ENCODE assay signal across 27 cellular contexts in the genomic region with DNA sequence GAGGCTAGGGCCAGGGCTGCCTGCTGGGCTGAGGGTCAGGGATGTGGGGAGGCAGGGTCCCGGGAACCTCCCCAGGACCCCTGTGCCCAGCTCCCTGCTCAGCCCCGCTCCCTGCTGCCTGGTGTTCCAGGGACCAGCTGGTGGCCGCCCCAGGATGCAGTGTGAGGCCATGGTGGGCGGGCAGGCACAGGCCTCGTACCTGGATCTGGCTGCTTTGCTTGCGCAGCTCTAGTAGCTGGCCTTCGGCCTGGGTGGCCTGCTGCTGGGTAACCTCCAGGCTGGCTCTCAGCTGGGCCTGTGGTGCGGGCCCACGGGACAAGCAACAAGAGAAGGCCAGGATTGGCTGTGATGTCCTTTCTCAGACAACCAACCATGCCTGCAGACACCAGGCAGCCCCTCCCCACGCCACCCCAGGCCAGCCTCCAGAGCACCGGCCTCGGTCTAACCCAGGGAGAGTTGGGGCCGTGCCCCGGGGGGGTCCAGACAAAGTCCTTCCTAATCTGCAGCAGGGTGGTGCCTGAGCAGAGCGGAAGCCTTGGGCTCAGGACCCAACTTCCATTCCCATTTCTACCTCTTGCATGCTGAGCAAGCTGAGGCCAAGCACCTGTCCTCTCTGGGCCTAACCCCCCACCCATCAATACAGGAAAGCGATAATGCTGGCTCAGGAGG. TPM values are rescaled to one million over a fixed set of nuclear protein-coding genes. Genes with fewer than 3 reads are reported as not detected.
A peak's percentile ranks its signal among the peaks of the same experiment; 100 is the strongest.
DNase-seq lines count a peak whose midpoint lies in the region; ATAC-seq, FAIRE-seq and TF ChIP-seq lines count a peak whose summit lies in the region.
"Had no signal": no experiment of that assay in that cellular context is flagged by ENCODE, and none has a peak within 500 bp of the region (broad histone marks: within the 10 kb centered on the region; RNA-seq: fewer than 3 reads in every experiment).

No MANE protein-coding gene starts in this region.

- intact Hi-C loops in K562 (cut with micrococcal nuclease) (no loop called here), CD14-positive monocyte (cut with micrococcal nuclease) (no loop called here)

- POLR2A ChIA-PET in K562 (lab: Yijun Ruan, JAX): interaction anchor here (0.6 to 15.9 kb wide), 12 partner anchors 9 to 354 kb away, joined by 3 to 169 read pairs (median 4); partner anchors contain the start of genes TRIM47 and WBP2

- no peak overlapping the region for H3K4me3 ChIP-seq in DND-41 (ENCODE audit: low read depth in 1 of 2, low read length in 2 of 2)
- no peak overlapping the region for H3K4me3 ChIP-seq in K562
- H3K4me3 ChIP-seq: tibial nerve had no signal

- H3K4me2 ChIP-seq in DND-41 (ENCODE audit: insufficient read depth, low read length): no peak overlapping the region
- H3K4me2 ChIP-seq in K562 (ENCODE audit: insufficient read depth, low read length): no peak overlapping the region

- FAIRE-seq in K562 (lab: Jason Lieb, UNC): no peak
- FAIRE-seq: endometrium, frontal cortex, H1, small intestine had no signal

- H3K27ac ChIP-seq in DND-41 (ENCODE audit: low read length) (no peak overlapping the region), K562 (ENCODE audit: extremely low read depth, low read depth, low read length) (no peak overlapping the region)

- H2AFZ ChIP-seq in DND-41 (ENCODE audit: low read depth, low read length) (no peak overlapping the region), K562 (ENCODE audit: low read depth, low read length) (no peak overlapping the region)

- H3K36me3 Mint-ChIP-seq in CD14-positive monocyte (peaks cover 16 to 35% of the 10 kb centered on the region in 2 donors), immature natural killer cell (peaks cover 0 to 7% (median 0%) of the 10 kb centered on the region in 3 donors)
- H3K36me3 Mint-ChIP-seq: activated naive CD8-positive, alpha-beta T cell treated with anti-CD3 and anti-CD28 coated beads, Interleukin-2, amount 10 ng/mL, durations not matched to agents 7 days and 5 days had no signal

- TF ChIP-seq EP300 in K562 (IDR thresholded peaks at IDR 0.05; ENCODE audit: low read length): no peak

- CTCF ChIA-PET in K562 (lab: Yijun Ruan, JAX; ENCODE audit: low intra/inter-chr PET ratio): no interaction called here

- H3K27me3 Mint-ChIP-seq in CD14-positive monocyte (ENCODE audit: low read depth in 3 of 3) (peaks cover 0 to 3% (median 2%) of the 10 kb centered on the region in 3 donors), immature natural killer cell (ENCODE audit: low read depth in 3 of 3) (peaks cover 0 to 4% (median 3%) of the 10 kb centered on the region in 3 donors)
- H3K27me3 Mint-ChIP-seq: activated naive CD8-positive, alpha-beta T cell treated with anti-CD3 and anti-CD28 coated beads, Interleukin-2, amount 10 ng/mL, durations not matched to agents 7 days and 5 days had no signal

- H3K9me3 ChIP-seq in DND-41 (ENCODE audit: insufficient read depth, low read length, severe bottlenecking): no peaks in the 10 kb centered on the region
- no peaks in the 10 kb centered on the region for H3K9me3 ChIP-seq in K562 (replicated peaks; ENCODE audit: control insufficient read depth, insufficient read depth, low read depth, low read length)
- H3K9me3 ChIP-seq: tibial nerve had no signal

- no peak for TF ChIP-seq CTCF in DND-41 (IDR thresholded peaks at IDR 0.05; ENCODE audit: borderline replicate concordance, extremely low read depth, low read length, poor library complexity, severe bottlenecking)
- TF ChIP-seq CTCF in K562 (IDR thresholded peaks at IDR 0.05 in 2 of 3, conservative IDR thresholded peaks at IDR 0.05 in 1 of 3; ENCODE audit: insufficient read depth in 2 of 3, low read depth in 1 of 3, low read length in 3 of 3): no peak
- no peak for TF ChIP-seq CTCF in CD14-positive monocyte (IDR thresholded peaks at IDR 0.05)

- WGBS in K562 (ENCODE audit: insufficient coverage, low coverage, missing lambda C conversion rate): 97% methylated on average over 14 of the region's 16 CpGs

- in situ Hi-C loops in K562 (cut with MboI): no loop called here

- peaks cover 4% of the 10 kb centered on the region for H3K9me1 ChIP-seq in K562 (ENCODE audit: control insufficient read depth, insufficient read depth, low read length)

- H3K27ac Mint-ChIP-seq in CD14-positive monocyte: no peak overlapping the region
- H3K27ac Mint-ChIP-seq in immature natural killer cell: no peak overlapping the region
- H3K27ac Mint-ChIP-seq: activated naive CD8-positive, alpha-beta T cell treated with anti-CD3 and anti-CD28 coated beads, Interleukin-2, amount 10 ng/mL, durations not matched to agents 7 days and 5 days; CD8-positive, alpha-beta T cell had no signal

- H3K9me3 Mint-ChIP-seq in CD14-positive monocyte: peaks cover 0 to 2% (median 0%) of the 10 kb centered on the region in 7 donors
- H3K9me3 Mint-ChIP-seq in immature natural killer cell: no peaks in the 10 kb centered on the region
- H3K9me3 Mint-ChIP-seq: activated naive CD8-positive, alpha-beta T cell treated with anti-CD3 and anti-CD28 coated beads, Interleukin-2, amount 10 ng/mL, durations not matched to agents 7 days and 5 days; CD8-positive, alpha-beta T cell had no signal

- ATAC-seq in DND-41 (ENCODE audit: insufficient read depth, low read depth) (no peak), K562 (no peak)
- ATAC-seq: CD8-positive, alpha-beta T cell; left colon; PC-3; Right ventricle myocardium inferior; SK-N-SH treated with all-trans-retinoic acid at 6 μM for 48 hours had no signal

- H3K9ac ChIP-seq in DND-41 (ENCODE audit: low read depth, low read length) (0 out of 2 replicates have a peak overlapping the region, but pooled peaks have one; percentile 11), K562 (ENCODE audit: insufficient read depth in 1 of 2, low read depth in 2 of 2, low read length in 2 of 2) (peak overlapping the region in 1 of 2 experiments; percentile 80; a peak in 2 of 4 replicates)

- TF ChIP-seq POLR2A in K562 (conservative IDR thresholded peaks at IDR 0.05): no peak

- H3K27me3 ChIP-seq in DND-41 (ENCODE audit: insufficient read depth, low read length, poor library complexity) (no peaks in the 10 kb centered on the region), K562 (ENCODE audit: control insufficient read depth in 2 of 2, insufficient read depth in 2 of 2, low read length in 2 of 2) (no peaks in the 10 kb centered on the region)
- H3K27me3 ChIP-seq: tibial nerve had no signal

- H3K79me2 ChIP-seq in DND-41 (ENCODE audit: insufficient read depth, low read length) (peaks cover 35% of the 10 kb centered on the region), K562 (ENCODE audit: control insufficient read depth, insufficient read depth, low read length) (peaks cover 31% of the 10 kb centered on the region)

- peaks cover 46% of the 10 kb centered on the region for H3K36me3 ChIP-seq in DND-41 (ENCODE audit: insufficient read depth, low read length)
- peaks cover 40% of the 10 kb centered on the region; the same call in 1 of the 3 replicates for H3K36me3 ChIP-seq in K562 (ENCODE audit: control insufficient read depth, insufficient read depth, low read length)

- no peak for TF ChIP-seq RAD21 in K562 (CRISPR knock-in tag; conservative IDR thresholded peaks at IDR 0.05 in 1 of 2, IDR thresholded peaks at IDR 0.05 in 1 of 2)

- no peak overlapping the region for H3K4me3 Mint-ChIP-seq in CD14-positive monocyte
- H3K4me3 Mint-ChIP-seq in immature natural killer cell: no peak overlapping the region
- H3K4me3 Mint-ChIP-seq: activated naive CD8-positive, alpha-beta T cell treated with anti-CD3 and anti-CD28 coated beads, Interleukin-2, amount 10 ng/mL, durations not matched to agents 7 days and 5 days; CD8-positive, alpha-beta T cell had no signal

- H3K4me1 ChIP-seq in DND-41 (ENCODE audit: insufficient read depth, low read length) (peaks cover 31% of the 10 kb centered on the region), K562 (replicated peaks in 1 of 2; ENCODE audit: control insufficient read depth in 2 of 2, insufficient read depth in 2 of 2, low read length in 2 of 2) (peaks cover 13 to 75% of the 10 kb centered on the region in 2 experiments; a peak in 4 of 5 replicates)

- DNase-seq in DND-41: no peak
- DNase-seq in K562 (ENCODE audit: extremely low read depth in 1 of 4, low spot score in 3 of 4): no peak
- DNase-seq in midbrain (lab: John Stamatoyannopoulos, UW): peak; percentile 31
- DNase-seq in NCI-H146 treated with DMSO at 0.1 percent for 48 hours (lab: John Stamatoyannopoulos, UW; ENCODE audit: unreplicated experiment): no peak
- no peak for DNase-seq in CD14-positive monocyte (ENCODE audit: low spot score)
- no peak for DNase-seq in immature natural killer cell
- DNase-seq: activated CD4-positive, alpha-beta T cell treated with anti-CD3 and anti-CD28 coated beads for 4 hours; activated effector memory CD4-positive, alpha-beta T cell treated with anti-CD3 and anti-CD28 coated beads, Interleukin-2, amount 50 U/mL, for 16 hours; activated naive CD8-positive, alpha-beta T cell treated with anti-CD3 and anti-CD28 coated beads, Interleukin-2, amount 10 ng/mL, durations not matched to agents 7 days and 5 days; activated T-cell treated with anti-CD3 and anti-CD28 coated beads, Interleukin-2, amount 50 U/mL, for 1 hour; CD8-positive, alpha-beta T cell; left colon; mesendoderm; NCI-H1694; NCI-H2171 treated with DMSO at 0.1 percent for 48 hours; NCI-H524; occipital lobe; PC-3; small intestine; stimulated activated CD4-positive, alpha-beta T cell treated with anti-CD3 and anti-CD28 coated beads, Interleukin-1b, Interleukin-23, amount 100 ng/mL, for 48 hours; T-helper 2 cell had no signal

- H4K20me1 ChIP-seq in DND-41 (ENCODE audit: insufficient read depth, low read length) (peaks cover 30% of the 10 kb centered on the region), K562 (replicated peaks; ENCODE audit: control insufficient read depth, insufficient read depth, low read length) (no peaks in the 10 kb centered on the region)

- no TSS peak for BruUV-seq in K562 (replicated peaks; lab: Mats Ljungman, UMichigan)

- peaks cover 22% of the 10 kb centered on the region for H3K4me1 Mint-ChIP-seq in CD14-positive monocyte
- H3K4me1 Mint-ChIP-seq in immature natural killer cell: peaks cover 21 to 25% of the 10 kb centered on the region in 2 donors

RNA-seq across cellular contexts. Expression of gene TRIM65, which starts 4.1 kb away (rescaled TPM):
- 19.3 and 28.3 TPM in 2 replicates for total RNA-seq in K562 (2011; cell fraction: chromatin; rRNA removed; ENCODE audit: low replicate concordance)
- total RNA-seq in K562 (2011; cell fraction: nucleolus; rRNA removed): 19.3 and 26.6 TPM in 2 replicates
- total RNA-seq in K562 (2011; cell fraction: nucleoplasm; rRNA removed): 25.9 and 39.3 TPM in 2 replicates
- total RNA-seq in K562 (2014; rRNA removed) (34.3 and 47.5 TPM in 2 replicates), K562 (2014; rRNA removed; fragmentation: Illumina TruSeq; extraction: Trizol) (16.2 and 20.0 TPM in 2 replicates), K562 (2015; rRNA removed; fragmentation: Illumina TruSeq; extraction: Trizol) (26.6 and 28.2 TPM in 2 replicates), K562 (2021) (45.5 and 45.7 TPM in 2 replicates)
- polyA plus RNA-seq in K562 (2011; rRNA removed) (19.5 and 22.1 TPM in 2 replicates), K562 (2014; fragmentation: Illumina TruSeq; extraction: Trizol) (22.9 and 26.1 TPM in 2 replicates), K562 (2014; fragmentation: Nextera tagmentation; extraction: Ambion mirVana) (1 to 10 TPM; 2.8 to 5.8 TPM), K562 (2014; rRNA removed) (33.7 and 34.1 TPM in 2 replicates), CD14-positive monocyte (1 to 10 TPM; 5.6 to 5.9 TPM), immature natural killer cell (10 to 100 TPM in 2 of 3 donors, 1 to 10 TPM in 1; 5.4 to 27.1 (median 18.7) TPM)
- polyA plus RNA-seq in K562 (2011; cell fraction: cytosol; rRNA removed): 25.9 and 37.2 TPM in 2 replicates
- polyA plus RNA-seq in K562 (2011; cell fraction: nucleus; rRNA removed): 20.7 and 27.8 TPM in 2 replicates
- 26.3 and 33.8 TPM in 2 replicates for polyA plus RNA-seq in K562 (2012)
- 6.3 and 7.0 TPM in 2 replicates for polyA minus RNA-seq in K562 (2011; rRNA and poly(A)+ RNA removed)
- 14.6 and 24.0 TPM in 2 replicates for polyA minus RNA-seq in K562 (2011; cell fraction: cytosol; rRNA and poly(A)+ RNA removed)
- 6.7 and 8.7 TPM in 2 replicates for polyA minus RNA-seq in K562 (2011; cell fraction: nucleus; rRNA and poly(A)+ RNA removed)

RNA-seq across cellular contexts. Expression of gene MRPL38, which starts 12.0 kb away (rescaled TPM):
- total RNA-seq in K562 (2011; cell fraction: chromatin; rRNA removed; ENCODE audit: low replicate concordance): 88.0 and 309 TPM in 2 replicates
- total RNA-seq in K562 (2011; cell fraction: nucleolus; rRNA removed): 283 and 294 TPM in 2 replicates
- total RNA-seq in K562 (2011; cell fraction: nucleoplasm; rRNA removed): 137 and 171 TPM in 2 replicates
- 48.5 and 75.0 TPM in 2 replicates for total RNA-seq in K562 (2014; rRNA removed)
- total RNA-seq in K562 (2014; rRNA removed; fragmentation: Illumina TruSeq; extraction: Trizol): 27.8 and 35.4 TPM in 2 replicates
- total RNA-seq in K562 (2015; rRNA removed; fragmentation: Illumina TruSeq; extraction: Trizol): 72.6 and 73.6 TPM in 2 replicates
- total RNA-seq in K562 (2021): 154 and 155 TPM in 2 replicates
- 43.6 and 104 TPM in 2 replicates for polyA plus RNA-seq in K562 (2011; rRNA removed)
- 59.5 and 89.1 TPM in 2 replicates for polyA plus RNA-seq in K562 (2011; cell fraction: cytosol; rRNA removed)
- polyA plus RNA-seq in K562 (2011; cell fraction: nucleus; rRNA removed): 334 and 446 TPM in 2 replicates
- polyA plus RNA-seq in K562 (2012): 66.7 and 93.4 TPM in 2 replicates
- polyA plus RNA-seq in K562 (2014; fragmentation: Illumina TruSeq; extraction: Trizol): 63.6 and 69.3 TPM in 2 replicates
- polyA plus RNA-seq in K562 (2014; fragmentation: Nextera tagmentation; extraction: Ambion mirVana): 10 to 100 TPM in 1 of 2 experiments, 1 to 10 TPM in 1; 4.5 to 13.6 TPM
- 74.0 and 77.0 TPM in 2 replicates for polyA plus RNA-seq in K562 (2014; rRNA removed)
- 14.0 and 20.7 TPM in 2 replicates for polyA minus RNA-seq in K562 (2011; rRNA and poly(A)+ RNA removed)
- polyA minus RNA-seq in K562 (2011; cell fraction: cytosol; rRNA and poly(A)+ RNA removed): 44.3 and 58.0 TPM in 2 replicates
- polyA minus RNA-seq in K562 (2011; cell fraction: nucleus; rRNA and poly(A)+ RNA removed): 68.3 and 81.8 TPM in 2 replicates
- 10 to 100 TPM; 27.8 to 36.0 TPM for polyA plus RNA-seq in CD14-positive monocyte
- polyA plus RNA-seq in immature natural killer cell: 10 to 100 TPM; 55.9 to 67.5 (median 64.0) TPM

RNA-seq across cellular contexts. Expression of gene TRIM47, which starts 14.3 kb away (rescaled TPM):
- total RNA-seq in K562 (2011; cell fraction: chromatin; rRNA removed; ENCODE audit: low replicate concordance): 3.4 and 21.0 TPM in 2 replicates
- total RNA-seq in K562 (2011; cell fraction: nucleolus; rRNA removed): 13.6 and 18.0 TPM in 2 replicates
- total RNA-seq in K562 (2011; cell fraction: nucleoplasm; rRNA removed): 5.5 and 10.1 TPM in 2 replicates
- 4.0 and 4.6 TPM in 2 replicates for total RNA-seq in K562 (2014; rRNA removed)
- 1.0 and 1.1 TPM in 2 replicates for total RNA-seq in K562 (2014; rRNA removed; fragmentation: Illumina TruSeq; extraction: Trizol)
- 3.9 and 4.3 TPM in 2 replicates for total RNA-seq in K562 (2015; rRNA removed; fragmentation: Illumina TruSeq; extraction: Trizol)
- 5.8 and 6.1 TPM in 2 replicates for total RNA-seq in K562 (2021)
- 3.2 and 5.6 TPM in 2 replicates for polyA plus RNA-seq in K562 (2011; rRNA removed)
- 5.1 and 9.1 TPM in 2 replicates for polyA plus RNA-seq in K562 (2011; cell fraction: cytosol; rRNA removed)
- polyA plus RNA-seq in K562 (2011; cell fraction: nucleus; rRNA removed): 15.5 and 18.6 TPM in 2 replicates
- polyA plus RNA-seq in K562 (2012): 4.2 and 6.8 TPM in 2 replicates
- 1.9 and 3.4 TPM in 2 replicates for polyA plus RNA-seq in K562 (2014; fragmentation: Illumina TruSeq; extraction: Trizol)
- under 1 TPM; 0.56 to 0.63 TPM for polyA plus RNA-seq in K562 (2014; fragmentation: Nextera tagmentation; extraction: Ambion mirVana)
- 3.7 and 5.5 TPM in 2 replicates for polyA plus RNA-seq in K562 (2014; rRNA removed)
- 1.9 and 2.6 TPM in 2 replicates for polyA minus RNA-seq in K562 (2011; rRNA and poly(A)+ RNA removed)
- 4.6 and 5.6 TPM in 2 replicates for polyA minus RNA-seq in K562 (2011; cell fraction: cytosol; rRNA and poly(A)+ RNA removed)
- 8.6 and 9.2 TPM in 2 replicates for polyA minus RNA-seq in K562 (2011; cell fraction: nucleus; rRNA and poly(A)+ RNA removed)
- not detected for polyA plus RNA-seq in CD14-positive monocyte
- 1 to 10 TPM; 3.2 to 4.0 (median 3.9) TPM for polyA plus RNA-seq in immature natural killer cell

RNA-seq across cellular contexts. Expression of gene WBP2, which starts 37.6 kb away (rescaled TPM):
- total RNA-seq in K562 (2011; cell fraction: chromatin; rRNA removed; ENCODE audit: low replicate concordance): 86.2 and 163 TPM in 2 replicates
- 82.5 and 95.5 TPM in 2 replicates for total RNA-seq in K562 (2011; cell fraction: nucleolus; rRNA removed)
- total RNA-seq in K562 (2011; cell fraction: nucleoplasm; rRNA removed): 79.1 and 87.2 TPM in 2 replicates
- 25.2 and 35.8 TPM in 2 replicates for total RNA-seq in K562 (2014; rRNA removed)
- 18.1 and 22.9 TPM in 2 replicates for total RNA-seq in K562 (2014; rRNA removed; fragmentation: Illumina TruSeq; extraction: Trizol)
- 13.8 and 16.2 TPM in 2 replicates for total RNA-seq in K562 (2015; rRNA removed; fragmentation: Illumina TruSeq; extraction: Trizol)
- total RNA-seq in K562 (2021): 63.5 and 74.3 TPM in 2 replicates
- 20.0 and 81.3 TPM in 2 replicates for polyA plus RNA-seq in K562 (2011; rRNA removed)
- polyA plus RNA-seq in K562 (2011; cell fraction: cytosol; rRNA removed): 25.6 and 40.9 TPM in 2 replicates
- polyA plus RNA-seq in K562 (2011; cell fraction: nucleus; rRNA removed): 60.4 and 70.3 TPM in 2 replicates
- 83.9 and 158 TPM in 2 replicates for polyA plus RNA-seq in K562 (2012)
- polyA plus RNA-seq in K562 (2014; fragmentation: Illumina TruSeq; extraction: Trizol): 68.6 and 96.0 TPM in 2 replicates
- polyA plus RNA-seq in K562 (2014; fragmentation: Nextera tagmentation; extraction: Ambion mirVana): 1 to 10 TPM; 2.2 to 3.7 TPM
- 30.9 and 33.1 TPM in 2 replicates for polyA plus RNA-seq in K562 (2014; rRNA removed)
- polyA minus RNA-seq in K562 (2011; rRNA and poly(A)+ RNA removed): 25.4 and 47.1 TPM in 2 replicates
- polyA minus RNA-seq in K562 (2011; cell fraction: cytosol; rRNA and poly(A)+ RNA removed): 45.1 and 49.2 TPM in 2 replicates
- polyA minus RNA-seq in K562 (2011; cell fraction: nucleus; rRNA and poly(A)+ RNA removed): 30.4 and 43.1 TPM in 2 replicates
- polyA plus RNA-seq in CD14-positive monocyte: 10 to 100 TPM; 62.4 to 93.3 TPM
- 10 to 100 TPM; 51.2 to 85.8 (median 69.1) TPM for polyA plus RNA-seq in immature natural killer cell

RNA-seq across cellular contexts. Expression of gene FBF1, which starts 48.2 kb away (rescaled TPM):
- total RNA-seq in K562 (2011; cell fraction: chromatin; rRNA removed; ENCODE audit: low replicate concordance): 56.4 and 138 TPM in 2 replicates
- total RNA-seq in K562 (2011; cell fraction: nucleolus; rRNA removed): 62.1 and 85.9 TPM in 2 replicates
- total RNA-seq in K562 (2011; cell fraction: nucleoplasm; rRNA removed): 55.3 and 58.6 TPM in 2 replicates
- total RNA-seq in K562 (2014; rRNA removed): 14.5 and 14.8 TPM in 2 replicates
- total RNA-seq in K562 (2014; rRNA removed; fragmentation: Illumina TruSeq; extraction: Trizol): 5.2 and 5.4 TPM in 2 replicates
- 7.5 and 7.7 TPM in 2 replicates for total RNA-seq in K562 (2015; rRNA removed; fragmentation: Illumina TruSeq; extraction: Trizol)
- total RNA-seq in K562 (2021): 10.6 and 14.7 TPM in 2 replicates
- polyA plus RNA-seq in K562 (2011; rRNA removed): 10.2 and 11.1 TPM in 2 replicates
- polyA plus RNA-seq in K562 (2011; cell fraction: cytosol; rRNA removed): 5.8 and 10.5 TPM in 2 replicates
- 54.5 and 90.0 TPM in 2 replicates for polyA plus RNA-seq in K562 (2011; cell fraction: nucleus; rRNA removed)
- 9.0 and 13.6 TPM in 2 replicates for polyA plus RNA-seq in K562 (2012)
- 5.3 and 5.6 TPM in 2 replicates for polyA plus RNA-seq in K562 (2014; fragmentation: Illumina TruSeq; extraction: Trizol)
- polyA plus RNA-seq in K562 (2014; fragmentation: Nextera tagmentation; extraction: Ambion mirVana): under 1 TPM; 0.46 to 0.55 TPM
- 11.9 and 14.9 TPM in 2 replicates for polyA plus RNA-seq in K562 (2014; rRNA removed)
- 13.1 and 15.0 TPM in 2 replicates for polyA minus RNA-seq in K562 (2011; rRNA and poly(A)+ RNA removed)
- polyA minus RNA-seq in K562 (2011; cell fraction: cytosol; rRNA and poly(A)+ RNA removed): 6.8 and 10.3 TPM in 2 replicates
- 27.5 and 29.6 TPM in 2 replicates for polyA minus RNA-seq in K562 (2011; cell fraction: nucleus; rRNA and poly(A)+ RNA removed)
- polyA plus RNA-seq in CD14-positive monocyte: under 1 TPM; 0.32 to 0.62 TPM
- 1 to 10 TPM in 2 of 3 donors, not detected in 1; 1.6 to 7.6 TPM for polyA plus RNA-seq in immature natural killer cell
